8 cellular contexts compared by ENCODE assay signal in genomic region chr18:26813043-26813442, GRCh38. TPM values are rescaled to one million over a fixed set of nuclear protein-coding genes. Genes with fewer than 3 reads are reported as not detected.
A peak's percentile ranks its signal among the peaks of the same experiment; 100 is the strongest.
DNase-seq lines count a peak whose midpoint lies in the region; ATAC-seq and TF ChIP-seq lines count a peak whose summit lies in the region.

No MANE protein-coding gene starts in this region.

- peak; percentile 75 for ATAC-seq in GM21367 (IDR thresholded peaks at IDR 0.05; ENCODE audit: unreplicated experiment)
- no peak for ATAC-seq in GM19455 (IDR thresholded peaks at IDR 0.05; ENCODE audit: unreplicated experiment)

- H3K36me3 ChIP-seq in colonic mucosa: no peaks in the 10 kb centered on the region

- peak; percentile 35 for DNase-seq in COLO829 (ENCODE audit: low spot score)
- peak; percentile 27 for DNase-seq in NCI-H2196 (lab: John Stamatoyannopoulos, UW; ENCODE audit: unreplicated experiment)
- peak; percentile 28 for DNase-seq in colonic mucosa
- peak; percentile 36 for DNase-seq in nephron progenitor cell
- no peak for DNase-seq in epidermal melanocyte (ENCODE audit: insufficient read length, low spot score)
- DNase-seq in AG08396 (ENCODE audit: low spot score): no peak

- no peak overlapping the region for H3K9ac ChIP-seq in colonic mucosa (ENCODE audit: low read depth in 2 of 2, low read length in 2 of 2)

- H3K9me3 ChIP-seq in colonic mucosa: no peaks in the 10 kb centered on the region

- H3K27me3 ChIP-seq in colonic mucosa: no peaks in the 10 kb centered on the region

- H3K27me3 Mint-ChIP-seq in nephron progenitor cell (ENCODE audit: low read depth, poor library complexity): peaks cover 3% of the 10 kb centered on the region

- intact Hi-C loops in colonic mucosa (cut with DNase I): loop anchor here (2.0 to 10.0 kb wide), 3 partner anchors 150 to 792 kb away; no protein-coding TSS in a partner anchor

- H3K27ac ChIP-seq in colonic mucosa: no peak overlapping the region

- H3K4me1 ChIP-seq in colonic mucosa: no peaks in the 10 kb centered on the region

- H3K9me3 Mint-ChIP-seq in nephron progenitor cell: peaks cover 13% of the 10 kb centered on the region

- no peaks in the 10 kb centered on the region for H3K4me1 Mint-ChIP-seq in nephron progenitor cell

- peak; percentile 33 for TF ChIP-seq CTCF in colonic mucosa (IDR thresholded peaks at IDR 0.05)
- TF ChIP-seq CTCF in nephron progenitor cell (IDR thresholded peaks at IDR 0.05): peak; percentile 50

- H3K36me3 Mint-ChIP-seq in nephron progenitor cell (ENCODE audit: low read depth): peaks cover 2% of the 10 kb centered on the region

- no peak overlapping the region for H3K4me3 Mint-ChIP-seq in nephron progenitor cell

- H3K4me3 ChIP-seq in colonic mucosa: no peak overlapping the region

- H3K27ac Mint-ChIP-seq in nephron progenitor cell: no peak overlapping the region

RNA-seq across cellular contexts. Expression of gene AQP4, which starts 52.5 kb away (rescaled TPM):
- total RNA-seq in colonic mucosa: under 1 TPM; 0.16 to 0.35 TPM

Comparison
In these comparisons a context has a peak if more than half of its experiments do, and no peak if none do; other contexts are left out.
1. DNase-seq: peak in COLO829 (single experiment), NCI-H2196 (single experiment), colonic mucosa (single experiment) and nephron progenitor cell (single experiment); none in epidermal melanocyte (single experiment) and AG08396 (single experiment).